12 cellular contexts compared by ENCODE assay signal in genomic region chr11:124970925-124971324, GRCh38. TPM values are rescaled to one million over a fixed set of nuclear protein-coding genes. Genes with fewer than 3 reads are reported as not detected.
DNase-seq lines count a peak whose midpoint lies in the region; ATAC-seq and TF ChIP-seq lines count a peak whose summit lies in the region.
"Had no signal": no experiment of that assay in that cellular context is flagged by ENCODE, and none has a peak within 500 bp of the region (broad histone marks: within the 10 kb centered on the region; RNA-seq: fewer than 3 reads in every experiment).

No MANE protein-coding gene starts in this region.

- no peaks in the 10 kb centered on the region for H3K79me2 ChIP-seq in hepatocyte

- intact Hi-C loops in left ventricle myocardium inferior (cut with micrococcal nuclease) = no loop called here

- no peak overlapping the region for H2AFZ ChIP-seq in hepatocyte

- H3K9me3 ChIP-seq in hepatocyte (ENCODE audit: low read depth) (no peaks in the 10 kb centered on the region), left ventricle myocardium inferior (replicated peaks) (no peaks in the 10 kb centered on the region)

- 84% methylated on average over 2 of the region's 2 CpGs for WGBS in hepatocyte (ENCODE audit: low lambda C conversion rate, missing lambda C conversion rate)

- DNase-seq in AG09309 (ENCODE audit: low read depth) = no peak
- peak; percentile 21 for DNase-seq in SKM-1 (lab: John Stamatoyannopoulos, UW; ENCODE audit: unreplicated experiment)
- peak; percentile 20 for DNase-seq in hepatocyte (ENCODE audit: low spot score)
- DNase-seq in activated CD4-positive, alpha-beta T cell treated with anti-CD3 and anti-CD28 coated beads for 1 hour = no peak
- no peak for DNase-seq in stimulated activated naive CD8-positive, alpha-beta T cell treated with anti-CD3 and anti-CD28 coated beads, Interleukin-15, Interleukin-2, amounts not matched to agents 100 U/mL and 50 U/mL, for 24 hours
- DNase-seq in left ventricle myocardium inferior = no peak
- no peak for DNase-seq in amniotic stem cell (lab: John Stamatoyannopoulos, UW)
- DNase-seq: activated gamma-delta T cell; CD8-positive, alpha-beta T cell; NCI-H1417; stimulated activated CD4-positive, alpha-beta T cell treated with anti-CD3 and anti-CD28 coated beads, Interleukin-4, amount 100 ng/mL, for 24 hours had no signal

- no peaks in the 10 kb centered on the region for H4K20me1 ChIP-seq in hepatocyte (ENCODE audit: insufficient read depth, poor library complexity, severe bottlenecking)

- no peaks in the 10 kb centered on the region for H3K9me2 ChIP-seq in hepatocyte (replicated peaks; ENCODE audit: insufficient read depth)

- no peaks in the 10 kb centered on the region for H3K4me1 ChIP-seq in hepatocyte (ENCODE audit: insufficient read depth)
- H3K4me1 ChIP-seq in left ventricle myocardium inferior = no peaks in the 10 kb centered on the region

- TF ChIP-seq CTCF in AG09309 (IDR thresholded peaks at IDR 0.05; ENCODE audit: control insufficient read depth, insufficient read depth, low read depth, low read length, missing control alignments) (peak; percentile 24), hepatocyte (IDR thresholded peaks at IDR 0.05; ENCODE audit: poor library complexity) (peak; percentile 3), left ventricle myocardium inferior (IDR thresholded peaks at IDR 0.05; ENCODE audit: borderline replicate concordance) (no peak)

- H3K27me3 ChIP-seq in hepatocyte = no peaks in the 10 kb centered on the region
- H3K27me3 ChIP-seq in left ventricle myocardium inferior (ENCODE audit: low read depth) = no peaks in the 10 kb centered on the region

- no peak overlapping the region for H3K4me2 ChIP-seq in hepatocyte

- H3K27ac ChIP-seq in hepatocyte (no peak overlapping the region), left ventricle myocardium inferior (replicated peaks) (no peak overlapping the region)

- H3K36me3 ChIP-seq in hepatocyte (replicated peaks; ENCODE audit: insufficient read depth, low read depth) (no peaks in the 10 kb centered on the region), left ventricle myocardium inferior (no peaks in the 10 kb centered on the region)

- no peak overlapping the region for H3K4me3 ChIP-seq in AG09309 (ENCODE audit: control insufficient read depth, low read depth, low read length)
- no peak overlapping the region for H3K4me3 ChIP-seq in hepatocyte
- H3K4me3 ChIP-seq in left ventricle myocardium inferior = no peak overlapping the region

- ATAC-seq in HG02798 (IDR thresholded peaks at IDR 0.05; ENCODE audit: poor library complexity, unreplicated experiment) = peak; percentile 53
- ATAC-seq in stimulated activated naive CD8-positive, alpha-beta T cell treated with anti-CD3 and anti-CD28 coated beads, Interleukin-15, Interleukin-2, amounts not matched to agents 100 U/mL and 50 U/mL, for 24 hours = no peak
- ATAC-seq: CD8-positive, alpha-beta T cell had no signal

RNA-seq across cellular contexts. Expression of gene CCDC15, which starts 16.9 kb away (rescaled TPM):
- total RNA-seq in hepatocyte (1.3 and 2.3 TPM in 2 replicates), left ventricle myocardium inferior (0.25 TPM)
- 0.97 and 1.1 TPM in 2 replicates for polyA plus RNA-seq in hepatocyte

RNA-seq across cellular contexts. Expression of gene HEPACAM, which starts 35.1 kb away (rescaled TPM):
- total RNA-seq in hepatocyte = 0.04 and 0.07 TPM in 2 replicates
- polyA plus RNA-seq in hepatocyte = not detected in 2 replicates
- not detected for total RNA-seq in left ventricle myocardium inferior
- total RNA-seq: CD8-positive, alpha-beta T cell had no signal

RNA-seq across cellular contexts. Expression of gene HEPN1, which starts 51.9 kb away (rescaled TPM):
- total RNA-seq in hepatocyte = not detected in 2 replicates
- polyA plus RNA-seq in hepatocyte = not detected in 2 replicates
- not detected for total RNA-seq in left ventricle myocardium inferior
- total RNA-seq: CD8-positive, alpha-beta T cell had no signal

Comparison
In these comparisons a context has a peak if more than half of its experiments do, and no peak if none do; other contexts are left out.
1. DNase-seq: peak in SKM-1 (single experiment) and hepatocyte (single experiment); none in AG09309 (single experiment), activated CD4-positive, alpha-beta T cell treated with anti-CD3 and anti-CD28 coated beads for 1 hour (single experiment), stimulated activated naive CD8-positive, alpha-beta T cell treated with anti-CD3 and anti-CD28 coated beads, Interleukin-15, Interleukin-2, amounts not matched to agents 100 U/mL and 50 U/mL, for 24 hours (single experiment), left ventricle myocardium inferior (single experiment) and amniotic stem cell (single experiment).